In genomic region chrX:69173906-69174305, GRCh38 we compare ENCODE assay signal across 17 cellular contexts. TPM values are rescaled to one million over a fixed set of nuclear protein-coding genes. Genes with fewer than 3 reads are reported as not detected.
DNase-seq lines count a peak whose midpoint lies in the region; ATAC-seq and TF ChIP-seq lines count a peak whose summit lies in the region.
"Had no signal": no experiment of that assay in that cellular context is flagged by ENCODE, and none has a peak within 500 bp of the region (broad histone marks: within the 10 kb centered on the region; RNA-seq: fewer than 3 reads in every experiment).

No MANE protein-coding gene starts in this region.

- no peaks in the 10 kb centered on the region for H3K36me3 Mint-ChIP-seq in glutamatergic neuron (ENCODE audit: unreplicated experiment)
- H3K36me3 Mint-ChIP-seq in activated naive CD8-positive, alpha-beta T cell treated with anti-CD3 and anti-CD28 coated beads, Interleukin-2, amount 50 U/mL, for 24 hours (ENCODE audit: low read depth) = no peaks in the 10 kb centered on the region
- H3K36me3 Mint-ChIP-seq: CD14-positive monocyte had no signal

- no peak overlapping the region for H3K4me3 ChIP-seq in thyroid gland (replicated peaks in 1 of 3)
- H3K4me3 ChIP-seq: K562, PC-9, SJSA1 had no signal

- H3K27me3 ChIP-seq in thyroid gland = no peaks in the 10 kb centered on the region
- H3K27me3 ChIP-seq: SJSA1 had no signal

- no peak for TF ChIP-seq POLR2A in thyroid gland (IDR thresholded peaks at IDR 0.05)

- no peak overlapping the region for H3K27ac Mint-ChIP-seq in glutamatergic neuron (ENCODE audit: unreplicated experiment)
- no peak overlapping the region for H3K27ac Mint-ChIP-seq in activated naive CD8-positive, alpha-beta T cell treated with anti-CD3 and anti-CD28 coated beads, Interleukin-2, amount 50 U/mL, for 24 hours
- H3K27ac Mint-ChIP-seq: CD14-positive monocyte had no signal

- no peak overlapping the region for H3K4me3 Mint-ChIP-seq in glutamatergic neuron (ENCODE audit: unreplicated experiment)
- H3K4me3 Mint-ChIP-seq in activated naive CD8-positive, alpha-beta T cell treated with anti-CD3 and anti-CD28 coated beads, Interleukin-2, amount 50 U/mL, for 24 hours = no peak overlapping the region
- H3K4me3 Mint-ChIP-seq: CD14-positive monocyte had no signal

- no peaks in the 10 kb centered on the region for H3K4me1 ChIP-seq in thyroid gland
- H3K4me1 ChIP-seq: SJSA1 had no signal

- H3K36me3 ChIP-seq in thyroid gland = no peaks in the 10 kb centered on the region
- H3K36me3 ChIP-seq: SJSA1 had no signal

- H3K4me1 Mint-ChIP-seq in glutamatergic neuron (ENCODE audit: low read depth, unreplicated experiment) = peaks cover 7% of the 10 kb centered on the region
- no peaks in the 10 kb centered on the region for H3K4me1 Mint-ChIP-seq in activated naive CD8-positive, alpha-beta T cell treated with anti-CD3 and anti-CD28 coated beads, Interleukin-2, amount 50 U/mL, for 24 hours
- H3K4me1 Mint-ChIP-seq: CD14-positive monocyte had no signal

- TF ChIP-seq CTCF in glutamatergic neuron (IDR thresholded peaks at IDR 0.05; ENCODE audit: partially characterized antibody, unreplicated experiment) = no peak
- no peak for TF ChIP-seq CTCF in thyroid gland (IDR thresholded peaks at IDR 0.05)

- H3K9me3 ChIP-seq in thyroid gland = no peaks in the 10 kb centered on the region
- H3K9me3 ChIP-seq: SJSA1 had no signal

- H3K9me3 Mint-ChIP-seq in glutamatergic neuron (ENCODE audit: unreplicated experiment) = no peaks in the 10 kb centered on the region
- no peaks in the 10 kb centered on the region for H3K9me3 Mint-ChIP-seq in activated naive CD8-positive, alpha-beta T cell treated with anti-CD3 and anti-CD28 coated beads, Interleukin-2, amount 50 U/mL, for 24 hours

- intact Hi-C loops in thyroid gland (cut with DNase I) = no loop called here

- no peaks in the 10 kb centered on the region for H3K27me3 Mint-ChIP-seq in glutamatergic neuron (ENCODE audit: unreplicated experiment)
- peaks cover 2% of the 10 kb centered on the region for H3K27me3 Mint-ChIP-seq in activated naive CD8-positive, alpha-beta T cell treated with anti-CD3 and anti-CD28 coated beads, Interleukin-2, amount 50 U/mL, for 24 hours

- no peak overlapping the region for H3K27ac ChIP-seq in thyroid gland
- H3K27ac ChIP-seq: PC-9, SJSA1 had no signal

- ATAC-seq in GM19463 (IDR thresholded peaks at IDR 0.05; ENCODE audit: unreplicated experiment) (no peak), GM18867 (IDR thresholded peaks at IDR 0.05; ENCODE audit: unreplicated experiment) (no peak)
- ATAC-seq in activated naive CD8-positive, alpha-beta T cell treated with anti-CD3 and anti-CD28 coated beads, Interleukin-2, amount 50 U/mL, for 24 hours = no peak
- ATAC-seq: K562 had no signal

- DNase-seq in NCI-H2227 treated with DMSO at 0.1 percent for 48 hours (lab: John Stamatoyannopoulos, UW) (peak; percentile 15), glutamatergic neuron (peak; percentile 32), mesenteric fat pad (ENCODE audit: low spot score) (peak; percentile 77), thyroid gland (peak; percentile 27 to 28)
- no peak for DNase-seq in activated naive CD8-positive, alpha-beta T cell treated with anti-CD3 and anti-CD28 coated beads, Interleukin-2, amount 50 U/mL, for 24 hours
- DNase-seq: ACHN, AML-193, DMS 273 treated with DMSO at 0.1 percent for 48 hours, NCI-H1930, NCI-H2171, NCI-H82, PC-9 had no signal

- WGBS in thyroid gland, 2 donors = 26 to 42% methylated on average over 20 of the region's 20 CpGs

RNA-seq across cellular contexts. Expression of gene PJA1, which starts 8.7 kb away (rescaled TPM):
- total RNA-seq in glutamatergic neuron (ENCODE audit: unreplicated experiment) (54.9 TPM), mesenteric fat pad (57.6 TPM), thyroid gland (10 to 100 TPM; 29.7 to 60.0 (median 50.1) TPM)
